In genomic region chr22:46887978-46888377, GRCh38 we compare ENCODE assay signal across 26 cellular contexts.
"Had no signal": no experiment of that assay in that cellular context is flagged by ENCODE, and none has a peak within 500 bp of the region (broad histone marks: within the 10 kb centered on the region; RNA-seq: fewer than 3 reads in every experiment).

No MANE protein-coding gene starts in this region.

- H3K36me3 ChIP-seq: breast epithelium, cardiac muscle cell, colonic mucosa had no signal

- H3K9me3 ChIP-seq: ascending aorta, breast epithelium, colonic mucosa had no signal

- H3K36me3 Mint-ChIP-seq: activated naive CD4-positive, alpha-beta T cell treated with anti-CD3 and anti-CD28 coated beads, Interleukin-2, amount 50 U/mL, for 72 hours had no signal

- H3K27ac ChIP-seq: ascending aorta, breast epithelium, cardiac muscle cell, colonic mucosa had no signal

- H3K9me3 Mint-ChIP-seq: activated CD4-positive, alpha-beta memory T cell treated with anti-CD3 and anti-CD28 coated beads, Interleukin-2, amount 10 ng/mL, durations not matched to agents 7 days and 5 days; activated CD4-positive, alpha-beta T cell treated with anti-CD3 and anti-CD28 coated beads, Interleukin-2, amount 10 ng/mL, durations not matched to agents 7 days and 5 days; activated naive CD4-positive, alpha-beta T cell treated with anti-CD3 and anti-CD28 coated beads, Interleukin-2, amount 10 ng/mL, durations not matched to agents 7 days and 5 days; activated naive CD4-positive, alpha-beta T cell treated with anti-CD3 and anti-CD28 coated beads, Interleukin-2, amount 50 U/mL, for 72 hours; activated naive CD8-positive, alpha-beta T cell treated with anti-CD3 and anti-CD28 coated beads, Interleukin-2, amount 10 ng/mL, durations not matched to agents 7 days and 5 days; activated T-cell treated with anti-CD3 and anti-CD28 coated beads, Interleukin-2, amount 50 U/mL, for 24 hours; activated T-cell treated with anti-CD3 and anti-CD28 coated beads, Interleukin-2, amount 50 U/mL, for 72 hours; brain had no signal

- H3K4me3 ChIP-seq: ascending aorta, breast epithelium, cardiac muscle cell, colonic mucosa had no signal

- H3K27ac Mint-ChIP-seq: activated CD4-positive, alpha-beta memory T cell treated with anti-CD3 and anti-CD28 coated beads, Interleukin-2, amount 10 ng/mL, durations not matched to agents 7 days and 5 days; activated CD4-positive, alpha-beta T cell treated with anti-CD3 and anti-CD28 coated beads, Interleukin-2, amount 10 ng/mL, durations not matched to agents 7 days and 5 days; activated naive CD4-positive, alpha-beta T cell treated with anti-CD3 and anti-CD28 coated beads, Interleukin-2, amount 10 ng/mL, durations not matched to agents 7 days and 5 days; activated naive CD4-positive, alpha-beta T cell treated with anti-CD3 and anti-CD28 coated beads, Interleukin-2, amount 50 U/mL, for 72 hours; activated naive CD8-positive, alpha-beta T cell treated with anti-CD3 and anti-CD28 coated beads, Interleukin-2, amount 10 ng/mL, durations not matched to agents 7 days and 5 days; activated T-cell treated with anti-CD3 and anti-CD28 coated beads, Interleukin-2, amount 50 U/mL, for 24 hours; activated T-cell treated with anti-CD3 and anti-CD28 coated beads, Interleukin-2, amount 50 U/mL, for 72 hours; brain had no signal

- ATAC-seq: activated naive CD4-positive, alpha-beta T cell treated with anti-CD3 and anti-CD28 coated beads, Interleukin-2, amount 50 U/mL, for 72 hours; activated T-cell treated with anti-CD3 and anti-CD28 coated beads, Interleukin-2, amount 50 U/mL, for 72 hours; esophagus mucosa had no signal

- DNase-seq: activated CD4-positive, alpha-beta memory T cell treated with anti-CD3 and anti-CD28 coated beads, Interleukin-2, amount 10 ng/mL, durations not matched to agents 7 days and 5 days; activated CD4-positive, alpha-beta T cell treated with anti-CD3 and anti-CD28 coated beads for 4 hours; activated CD4-positive, alpha-beta T cell treated with anti-CD3 and anti-CD28 coated beads, Interleukin-2, amount 10 ng/mL, durations not matched to agents 7 days and 5 days; activated CD4-positive, alpha-beta T cell treated with anti-CD3 and anti-CD28 coated beads, Interleukin-2, amount 50 U/mL, for 4 hours; activated CD4-positive, CD25-positive, alpha-beta regulatory T cell; activated CD4-positive, CD25-positive, alpha-beta regulatory T cell treated with anti-CD3 and anti-CD28 coated beads, Interleukin-2, amount 50 U/mL, for 72 hours; activated CD8-positive, alpha-beta memory T cell treated with anti-CD3 and anti-CD28 coated beads, Interleukin-2, amount 50 U/mL, for 48 hours; activated gamma-delta T cell; activated naive CD4-positive, alpha-beta T cell; activated naive CD4-positive, alpha-beta T cell treated with anti-CD3 and anti-CD28 coated beads, Interleukin-2, amount 10 ng/mL, durations not matched to agents 7 days and 5 days; activated naive CD8-positive, alpha-beta T cell treated with anti-CD3 and anti-CD28 coated beads, Interleukin-2, amount 10 ng/mL, durations not matched to agents 7 days and 5 days; activated T-cell treated with anti-CD3 and anti-CD28 coated beads for 4 hours; activated T-cell treated with anti-CD3 and anti-CD28 coated beads, Interleukin-2, amount 50 U/mL, for 24 hours; activated T-cell treated with anti-CD3 and anti-CD28 coated beads, Interleukin-2, amount 50 U/mL, for 72 hours; central memory CD4-positive, alpha-beta T cell; cerebellar nuclear complex; colonic mucosa; effector CD8-positive, alpha-beta T cell; foreskin fibroblast; T-helper 2 cell had no signal

- H3K27me3 ChIP-seq: ascending aorta, breast epithelium, cardiac muscle cell, colonic mucosa had no signal

- H3K27me3 Mint-ChIP-seq: activated CD4-positive, alpha-beta memory T cell treated with anti-CD3 and anti-CD28 coated beads, Interleukin-2, amount 10 ng/mL, durations not matched to agents 7 days and 5 days; activated CD4-positive, alpha-beta T cell treated with anti-CD3 and anti-CD28 coated beads, Interleukin-2, amount 10 ng/mL, durations not matched to agents 7 days and 5 days; activated naive CD4-positive, alpha-beta T cell treated with anti-CD3 and anti-CD28 coated beads, Interleukin-2, amount 10 ng/mL, durations not matched to agents 7 days and 5 days; activated naive CD8-positive, alpha-beta T cell treated with anti-CD3 and anti-CD28 coated beads, Interleukin-2, amount 10 ng/mL, durations not matched to agents 7 days and 5 days; activated T-cell treated with anti-CD3 and anti-CD28 coated beads, Interleukin-2, amount 50 U/mL, for 24 hours had no signal

- H3K4me3 Mint-ChIP-seq: activated CD4-positive, alpha-beta memory T cell treated with anti-CD3 and anti-CD28 coated beads, Interleukin-2, amount 10 ng/mL, durations not matched to agents 7 days and 5 days; activated CD4-positive, alpha-beta T cell treated with anti-CD3 and anti-CD28 coated beads, Interleukin-2, amount 10 ng/mL, durations not matched to agents 7 days and 5 days; activated naive CD4-positive, alpha-beta T cell treated with anti-CD3 and anti-CD28 coated beads, Interleukin-2, amount 10 ng/mL, durations not matched to agents 7 days and 5 days; activated naive CD8-positive, alpha-beta T cell treated with anti-CD3 and anti-CD28 coated beads, Interleukin-2, amount 10 ng/mL, durations not matched to agents 7 days and 5 days; activated T-cell treated with anti-CD3 and anti-CD28 coated beads, Interleukin-2, amount 50 U/mL, for 24 hours; activated T-cell treated with anti-CD3 and anti-CD28 coated beads, Interleukin-2, amount 50 U/mL, for 72 hours; brain had no signal

- H3K4me1 Mint-ChIP-seq: activated CD4-positive, alpha-beta memory T cell treated with anti-CD3 and anti-CD28 coated beads, Interleukin-2, amount 10 ng/mL, durations not matched to agents 7 days and 5 days; activated CD4-positive, alpha-beta T cell treated with anti-CD3 and anti-CD28 coated beads, Interleukin-2, amount 10 ng/mL, durations not matched to agents 7 days and 5 days; activated naive CD4-positive, alpha-beta T cell treated with anti-CD3 and anti-CD28 coated beads, Interleukin-2, amount 10 ng/mL, durations not matched to agents 7 days and 5 days; activated naive CD8-positive, alpha-beta T cell treated with anti-CD3 and anti-CD28 coated beads, Interleukin-2, amount 10 ng/mL, durations not matched to agents 7 days and 5 days had no signal

- H3K4me1 ChIP-seq: ascending aorta, breast epithelium, colonic mucosa had no signal
